ENCODE assay signal across 1 cellular context in the genomic region with DNA sequence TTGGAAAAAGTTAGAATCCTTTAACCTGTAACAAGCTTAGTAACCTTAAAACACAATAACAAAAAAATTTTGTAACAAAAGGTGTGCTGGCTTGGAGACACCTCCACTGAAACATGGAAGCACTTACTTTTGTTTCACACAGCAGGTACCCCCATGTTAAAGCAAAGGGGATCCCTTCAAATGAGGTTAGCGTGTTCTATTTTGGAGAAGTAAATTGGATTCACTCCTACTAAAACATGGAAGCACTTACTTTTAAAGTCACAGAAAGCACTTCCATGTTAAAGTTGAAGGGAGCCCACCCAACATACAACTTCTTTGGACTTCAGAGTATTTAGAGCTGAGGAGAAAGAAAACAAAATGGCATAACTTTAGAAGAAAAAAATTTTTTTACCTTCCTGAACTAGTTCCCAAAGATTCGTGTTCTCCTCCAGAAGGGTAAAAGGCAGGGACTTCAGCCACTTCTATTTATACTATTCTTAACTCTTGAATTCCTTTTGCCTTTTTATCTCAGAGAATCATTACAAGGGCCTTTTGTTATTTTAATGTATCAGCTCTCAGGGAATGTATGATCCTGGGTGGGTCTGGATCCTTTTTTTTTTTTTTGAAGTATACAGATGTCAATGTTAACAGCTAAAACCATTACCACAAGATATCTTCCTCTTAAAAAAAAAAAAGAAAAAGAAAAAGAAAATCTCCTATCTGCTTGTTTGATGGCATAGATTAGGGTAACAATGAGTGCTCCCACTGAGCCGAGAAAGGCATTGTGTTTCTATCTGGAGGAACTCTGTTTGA.
TF ChIP-seq lines count a peak whose summit lies in the region.

No MANE protein-coding gene starts in this region.

TF ChIP-seq in GM23338, 12 proteins besides CTCF, POLR2A, EP300 and RAD21 (continued from another document):
- TF ChIP-seq CREB1 (CRISPR knock-in tag; IDR thresholded peaks at IDR 0.05; ENCODE audit: low read depth) (no peak), NANOG (IDR thresholded peaks at IDR 0.05; ENCODE audit: borderline replicate concordance) (peak; percentile 96), ZNF114 (CRISPR knock-in tag; IDR thresholded peaks at IDR 0.05) (peak; percentile 86; the same call in 1 of the 2 replicates), POLR2AphosphoS5 (IDR thresholded peaks at IDR 0.05; ENCODE audit: low read depth) (peak; percentile 96), ZNF331 (CRISPR knock-in tag; IDR thresholded peaks at IDR 0.05; ENCODE audit: low read depth) (no peak)
TF ChIP-seq in GM23338: peak in this region for 5.
